Comparison of ENCODE assay signal across 8 cellular contexts in genomic region chr1:154176341-154176740, GRCh38. TPM values are rescaled to one million over a fixed set of nuclear protein-coding genes. Genes with fewer than 3 reads are reported as not detected.
DNase-seq lines count a peak whose midpoint lies in the region; ATAC-seq and TF ChIP-seq lines count a peak whose summit lies in the region.

No MANE protein-coding gene starts in this region.

- DNase-seq in NCI-H226 (peak; percentile 71), naive B cell (no peak), DMS 273 (lab: John Stamatoyannopoulos, UW; ENCODE audit: unreplicated experiment) (no peak), NCI-H82 (lab: John Stamatoyannopoulos, UW) (no peak), progenitor cell of endocrine pancreas (ENCODE audit: low spot score, unreplicated experiment) (no peak), ureter (ENCODE audit: low spot score) (no peak)
- no peak for DNase-seq in effector memory CD8-positive, alpha-beta T cell

- peaks cover 52 to 64% of the 10 kb centered on the region in 2 donors for H3K4me1 Mint-ChIP-seq in effector memory CD8-positive, alpha-beta T cell (ENCODE audit: low read depth in 2 of 2)
- peaks cover 49 to 64% (median 63%) of the 10 kb centered on the region in 3 donors for H3K4me1 Mint-ChIP-seq in naive B cell
- peaks cover 34% of the 10 kb centered on the region for H3K4me1 Mint-ChIP-seq in progenitor cell of endocrine pancreas (ENCODE audit: low read depth)

- peaks cover 58 to 86% (median 61%) of the 10 kb centered on the region in 10 experiments for H3K4me1 ChIP-seq in BLaER1 treated with 17β-estradiol and CSF1 and Interleukin-3, amounts not matched to agents 10 nM and 100 nM

- ATAC-seq in effector memory CD8-positive, alpha-beta T cell (replicated peaks), result no peak
- no peak for ATAC-seq in naive B cell (ENCODE audit: low read depth in 2 of 2)

- peaks cover 99 to 100% (median 100%) of the 10 kb centered on the region in 11 experiments for H4K20me1 ChIP-seq in BLaER1 treated with 17β-estradiol and CSF1 and Interleukin-3, amounts not matched to agents 10 nM and 100 nM

- H3K9ac ChIP-seq in BLaER1 treated with 17β-estradiol and CSF1 and Interleukin-3, amounts not matched to agents 10 nM and 100 nM, result peak overlapping the region in 7 of 11 experiments; percentile 3 to 89 (median 41); a peak in 11 of 22 replicates

- peak overlapping the region in 7 of 10 experiments; percentile 2 to 96 (median 29); a peak in 7 of 20 replicates for H3K4me3 ChIP-seq in BLaER1 treated with 17β-estradiol and CSF1 and Interleukin-3, amounts not matched to agents 10 nM and 100 nM

- no peaks in the 10 kb centered on the region for H3K9me3 ChIP-seq in BLaER1 treated with 17β-estradiol and CSF1 and Interleukin-3, amounts not matched to agents 10 nM and 100 nM (replicated peaks in 1 of 11)

- H3K27me3 ChIP-seq in BLaER1 treated with 17β-estradiol and CSF1 and Interleukin-3, amounts not matched to agents 10 nM and 100 nM, result no peaks in the 10 kb centered on the region

- peaks cover 77% of the 10 kb centered on the region for H3K36me3 Mint-ChIP-seq in effector memory CD8-positive, alpha-beta T cell (ENCODE audit: insufficient read depth)
- H3K36me3 Mint-ChIP-seq in naive B cell, result peaks cover 8 to 22% of the 10 kb centered on the region in 2 donors
- peaks cover 18% of the 10 kb centered on the region for H3K36me3 Mint-ChIP-seq in progenitor cell of endocrine pancreas (ENCODE audit: insufficient read depth)

- peak overlapping the region; percentile 83 to 99 (median 96) for H3K4me2 ChIP-seq in BLaER1 treated with 17β-estradiol and CSF1 and Interleukin-3, amounts not matched to agents 10 nM and 100 nM

- TF ChIP-seq CTCF in progenitor cell of endocrine pancreas (IDR thresholded peaks at IDR 0.05; ENCODE audit: unreplicated experiment), result no peak

- H3K4me3 Mint-ChIP-seq in effector memory CD8-positive, alpha-beta T cell, result peak overlapping the region; percentile 10 to 38
- H3K4me3 Mint-ChIP-seq in naive B cell (peak overlapping the region in 3 of 8 donors; percentile 8 to 30 (median 18)), progenitor cell of endocrine pancreas (ENCODE audit: low read depth) (no peak overlapping the region)

- no peaks in the 10 kb centered on the region for H3K27me3 Mint-ChIP-seq in effector memory CD8-positive, alpha-beta T cell
- H3K27me3 Mint-ChIP-seq in naive B cell (no peaks in the 10 kb centered on the region), progenitor cell of endocrine pancreas (no peaks in the 10 kb centered on the region)

- peak overlapping the region in 4 of 11 experiments; percentile 18 to 50 (median 32); a peak in 8 of 22 replicates for H3K27ac ChIP-seq in BLaER1 treated with 17β-estradiol and CSF1 and Interleukin-3, amounts not matched to agents 10 nM and 100 nM

- peak overlapping the region; percentile 85 to 96 for H3K27ac Mint-ChIP-seq in effector memory CD8-positive, alpha-beta T cell
- H3K27ac Mint-ChIP-seq in naive B cell (peak overlapping the region; percentile 3 to 93 (median 72)), progenitor cell of endocrine pancreas (no peak overlapping the region)

- H3K9me3 Mint-ChIP-seq in effector memory CD8-positive, alpha-beta T cell, result no peaks in the 10 kb centered on the region
- H3K9me3 Mint-ChIP-seq in naive B cell, result no peaks in the 10 kb centered on the region
- no peaks in the 10 kb centered on the region for H3K9me3 Mint-ChIP-seq in progenitor cell of endocrine pancreas (ENCODE audit: low read depth)

- H3K36me3 ChIP-seq in BLaER1 treated with 17β-estradiol and CSF1 and Interleukin-3, amounts not matched to agents 10 nM and 100 nM, result peaks cover 61 to 100% (median 97%) of the 10 kb centered on the region in 11 experiments

RNA-seq across cellular contexts. Expression of gene TPM3, which starts 15.6 kb away (rescaled TPM):
- polyA plus RNA-seq in naive B cell (ENCODE audit: low read depth in 6 of 6), result 100 to 1,000 TPM; 669 to 816 (median 772) TPM
- total RNA-seq in progenitor cell of endocrine pancreas (298 and 304 TPM in 2 replicates), ureter (242 TPM)

RNA-seq across cellular contexts. Expression of gene NUP210L, which starts 21.5 kb away (rescaled TPM):
- polyA plus RNA-seq in naive B cell (ENCODE audit: low read depth in 6 of 6), result not detected
- 0.05 and 0.07 TPM in 2 replicates for total RNA-seq in progenitor cell of endocrine pancreas
- total RNA-seq in ureter, result 0.39 TPM

RNA-seq across cellular contexts. Expression of gene CFAP141, which starts 29.8 kb away (rescaled TPM):
- not detected for polyA plus RNA-seq in naive B cell (ENCODE audit: low read depth in 6 of 6)
- total RNA-seq in progenitor cell of endocrine pancreas (not detected in 2 replicates), ureter (not detected)

RNA-seq across cellular contexts. Expression of gene UBAP2L, which starts 44.4 kb away (rescaled TPM):
- 10 to 100 TPM; 23.7 to 81.6 (median 47.4) TPM for polyA plus RNA-seq in naive B cell (ENCODE audit: low read depth in 6 of 6)
- total RNA-seq in progenitor cell of endocrine pancreas, result 263 and 268 TPM in 2 replicates
- 195 TPM for total RNA-seq in ureter
